ENCODE assay signal across 8 cellular contexts in genomic region chr9:90142580-90142979, GRCh38.
DNase-seq lines count a peak whose midpoint lies in the region; ATAC-seq and TF ChIP-seq lines count a peak whose summit lies in the region.

No MANE protein-coding gene starts in this region.

- H3K27ac ChIP-seq in IMR-90 (ENCODE audit: insufficient read depth, low read length) = no peak overlapping the region
- no peak overlapping the region for H3K27ac ChIP-seq in OCI-LY7 (ENCODE audit: low read depth, low read length, poor library complexity, severe bottlenecking)

- no peaks in the 10 kb centered on the region for H3K36me3 Mint-ChIP-seq in activated naive CD4-positive, alpha-beta T cell treated with anti-CD3 and anti-CD28 coated beads for 36 hours (ENCODE audit: low read depth)

- H3K9me3 ChIP-seq in IMR-90 (ENCODE audit: control insufficient read depth, insufficient read depth, low read length) (no peaks in the 10 kb centered on the region), OCI-LY7 (ENCODE audit: low read length) (no peaks in the 10 kb centered on the region)

- peaks cover 2% of the 10 kb centered on the region for H3K4me1 Mint-ChIP-seq in activated naive CD4-positive, alpha-beta T cell treated with anti-CD3 and anti-CD28 coated beads for 36 hours (ENCODE audit: low read depth)

- no CpG with 5 or more reads among the region's 5 CpGs for WGBS in IMR-90 (ENCODE audit: extremely low coverage in 2 of 2, insufficient read length in 1 of 2), 2 experiments

- no peak overlapping the region for H2AK5ac ChIP-seq in IMR-90 (ENCODE audit: low read depth, low read length)

- CTCF ChIA-PET in IMR-90 (lab: Yijun Ruan, JAX) (interaction anchor here (0.8 to 1.8 kb wide), 3 partner anchors 22 to 728 kb away, joined by 3 to 5 read pairs (median 4); no protein-coding TSS in a partner anchor), OCI-LY7 (lab: Charles Lee; ENCODE audit: unreplicated experiment) (no interaction called here)
- CTCF ChIA-PET in activated naive CD4-positive, alpha-beta T cell treated with anti-CD3 and anti-CD28 coated beads for 36 hours (lab: Charles Lee) = interaction anchor here (0.6 to 1.7 kb wide), 6 partner anchors 7 to 262 kb away, joined by 3 to 4 read pairs (median 4); no protein-coding TSS in a partner anchor

- peaks cover 2% of the 10 kb centered on the region; the same call in 1 of the 2 replicates for H3K27me3 ChIP-seq in IMR-90 (ENCODE audit: control insufficient read depth, insufficient read depth, low read length)

- no peak overlapping the region for H2AK9ac ChIP-seq in IMR-90 (replicated peaks; ENCODE audit: low read depth, low read length, poor library complexity)

- ATAC-seq in IMR-90 (ENCODE audit: low read depth) = no peak
- no peak for ATAC-seq in HG03175 (IDR thresholded peaks at IDR 0.05; ENCODE audit: unreplicated experiment)
- ATAC-seq in HG02763 (IDR thresholded peaks at IDR 0.05; ENCODE audit: unreplicated experiment) = no peak

- dilution Hi-C loops in IMR-90 (cut with HindIII; ENCODE audit: low sequenced_read_pairs, unreplicated experiment) = no loop called here

- no peaks in the 10 kb centered on the region for H4K20me1 ChIP-seq in IMR-90 (ENCODE audit: insufficient read depth, low read length)
- no peaks in the 10 kb centered on the region for H4K20me1 ChIP-seq in OCI-LY7 (ENCODE audit: insufficient read depth, low read length)

- H2BK5ac ChIP-seq in IMR-90 (ENCODE audit: low read depth, low read length, poor library complexity, severe bottlenecking) = no peak overlapping the region

- H3K4me2 ChIP-seq in IMR-90 (ENCODE audit: low read depth, low read length) = no peak overlapping the region
- no peak overlapping the region for H3K4me2 ChIP-seq in OCI-LY7 (ENCODE audit: low read length)

- H3K56ac ChIP-seq in IMR-90 (ENCODE audit: extremely low read depth, insufficient read depth, low read length) = no peak overlapping the region

- TF ChIP-seq CTCF in IMR-90 (conservative IDR thresholded peaks at IDR 0.05; ENCODE audit: low read depth, low read length) = peak; percentile 52
- peak; percentile 90 for TF ChIP-seq CTCF in OCI-LY7 (conservative IDR thresholded peaks at IDR 0.05; ENCODE audit: low read length)

- no peaks in the 10 kb centered on the region for H3K79me1 ChIP-seq in IMR-90 (ENCODE audit: low read depth in 1 of 2, low read length in 2 of 2)

- no peak overlapping the region for H3K14ac ChIP-seq in IMR-90 (replicated peaks; ENCODE audit: low read depth, low read length)

- H4K5ac ChIP-seq in IMR-90 (ENCODE audit: low read depth, low read length) = no peak overlapping the region

- TF ChIP-seq RAD21 in IMR-90 (IDR thresholded peaks at IDR 0.05; ENCODE audit: low read length) = peak; percentile 20

- no peaks in the 10 kb centered on the region for H3K9me1 ChIP-seq in IMR-90 (ENCODE audit: insufficient read depth, low read length)

- H3K9me3 Mint-ChIP-seq in activated naive CD4-positive, alpha-beta T cell treated with anti-CD3 and anti-CD28 coated beads for 36 hours = no peaks in the 10 kb centered on the region

- no peaks in the 10 kb centered on the region for H3K9me2 ChIP-seq in OCI-LY7 (ENCODE audit: insufficient read depth, low read length)

- H3K27ac Mint-ChIP-seq in activated naive CD4-positive, alpha-beta T cell treated with anti-CD3 and anti-CD28 coated beads for 36 hours = no peak overlapping the region

- H3K18ac ChIP-seq in IMR-90 (ENCODE audit: low read depth, low read length) = no peak overlapping the region

- no peak overlapping the region for H3K4ac ChIP-seq in IMR-90 (ENCODE audit: low read depth, low read length)

- H3K23ac ChIP-seq in IMR-90 (ENCODE audit: low read depth, low read length) = no peak overlapping the region

- POLR2A ChIA-PET in IMR-90 (lab: Charles Lee; ENCODE audit: unreplicated experiment) = no interaction called here
- POLR2A ChIA-PET in OCI-LY7 (lab: Charles Lee) = interaction anchor here (0.8 kb wide), 1 partner anchor 95 kb away, joined by 3 read pairs; no protein-coding TSS in a partner anchor

- no peak overlapping the region for H3K4me3 Mint-ChIP-seq in activated naive CD4-positive, alpha-beta T cell treated with anti-CD3 and anti-CD28 coated beads for 36 hours

- peaks cover 7% of the 10 kb centered on the region for H3K27me3 Mint-ChIP-seq in activated naive CD4-positive, alpha-beta T cell treated with anti-CD3 and anti-CD28 coated beads for 36 hours (ENCODE audit: low read depth)

- intact Hi-C loops in IMR-90 (cut with micrococcal nuclease) (loop anchor here (5.0 kb wide), 1 partner anchor 615 kb away; no protein-coding TSS in a partner anchor), OCI-LY7 (cut with micrococcal nuclease; ENCODE audit: unreplicated experiment) (loop anchor here (1.0 to 10.0 kb wide), 2 partner anchors 77 to 612 kb away; no protein-coding TSS in a partner anchor)
- intact Hi-C loops in activated naive CD4-positive, alpha-beta T cell treated with anti-CD3 and anti-CD28 coated beads for 36 hours (cut with micrococcal nuclease) = loop anchor here (1.0 to 5.0 kb wide), 3 partner anchors 76 to 730 kb away; no protein-coding TSS in a partner anchor

- BruUV-seq in IMR-90 (replicated peaks; lab: Mats Ljungman, UMichigan) (no TSS peak), OCI-LY7 (replicated peaks; lab: Mats Ljungman, UMichigan) (no TSS peak)

- no peak overlapping the region for H2BK120ac ChIP-seq in IMR-90 (ENCODE audit: low read depth, low read length)

- H3K36me3 ChIP-seq in IMR-90 (ENCODE audit: control insufficient read depth, insufficient read depth, low read length) (no peaks in the 10 kb centered on the region), OCI-LY7 (ENCODE audit: insufficient read depth, low read length) (no peaks in the 10 kb centered on the region)

- H4K91ac ChIP-seq in IMR-90 (ENCODE audit: insufficient read depth, low read depth, low read length) = no peak overlapping the region

- H3K4me1 ChIP-seq in IMR-90 (ENCODE audit: control insufficient read depth, insufficient read depth, low read length) (no peaks in the 10 kb centered on the region), OCI-LY7 (ENCODE audit: insufficient read depth, low read length, poor library complexity, severe bottlenecking) (no peaks in the 10 kb centered on the region)

- no peaks in the 10 kb centered on the region for H3K79me2 ChIP-seq in OCI-LY7 (ENCODE audit: insufficient read depth, low read depth, low read length)

- no peak for TF ChIP-seq POLR2A in IMR-90 (IDR thresholded peaks at IDR 0.05; ENCODE audit: low read depth, low read length)

- H2AFZ ChIP-seq in IMR-90 (replicated peaks; ENCODE audit: low read length, poor library complexity) (no peak overlapping the region), OCI-LY7 (ENCODE audit: low read length) (no peak overlapping the region)

- no peak overlapping the region for H3K9ac ChIP-seq in IMR-90 (ENCODE audit: low read depth, low read length)

- no peak overlapping the region for H4K8ac ChIP-seq in IMR-90 (ENCODE audit: low read depth in 2 of 2, low read length in 2 of 2)

- H2BK20ac ChIP-seq in IMR-90 (ENCODE audit: low read depth, low read length) = no peak overlapping the region

- in situ Hi-C loops in Caki2 (cut with HindIII; ENCODE audit: low pct_unique_long_range_greater_than_20kb, low sequenced_read_pairs) (no loop called here), IMR-90 (cut with MboI; ENCODE audit: low sequenced_read_pairs) (loop anchor here (5.0 kb wide), 1 partner anchor 730 kb away; no protein-coding TSS in a partner anchor)

- H3K4me3 ChIP-seq in IMR-90 (ENCODE audit: insufficient read depth, low read depth, low read length) = no peak overlapping the region
- no peak overlapping the region for H3K4me3 ChIP-seq in OCI-LY7 (ENCODE audit: low read depth, low read length, poor library complexity, severe bottlenecking)

- no peak overlapping the region for H2BK15ac ChIP-seq in IMR-90 (ENCODE audit: low read depth, low read length)

- peak; percentile 26 for DNase-seq in Caki2 (ENCODE audit: low read depth)
- DNase-seq in IMR-90 = peak; percentile 25
- DNase-seq in OCI-LY7 (ENCODE audit: low spot score) = peak; percentile 59
- DNase-seq in activated naive CD4-positive, alpha-beta T cell treated with anti-CD3 and anti-CD28 coated beads for 36 hours = peak; percentile 77
- DNase-seq in iPS-NIHi7 (ENCODE audit: extremely low spot score) = peak; percentile 31
- peak; percentile 31 for DNase-seq in stimulated activated CD4-positive, alpha-beta T cell treated with anti-CD3 and anti-CD28 coated beads, Interleukin-1b, Interleukin-23, amount 100 ng/mL, for 48 hours

TF ChIP-seq in IMR-90, 13 proteins besides CTCF, POLR2A, EP300 and RAD21:
- no peak for TF ChIP-seq CHD1 (IDR thresholded peaks at IDR 0.05; ENCODE audit: low read depth, low read length)
- peak; percentile 34; the same call in 1 of the 2 replicates for TF ChIP-seq SMC3 (IDR thresholded peaks at IDR 0.05; ENCODE audit: low read depth, low read length)

Comparison
In these comparisons a context has a peak if more than half of its experiments do, and no peak if none do; other contexts are left out.
1. DNase-seq: peak in every context shown above with its lines; median percentile 77 in activated naive CD4-positive, alpha-beta T cell treated with anti-CD3 and anti-CD28 coated beads for 36 hours; 59 in OCI-LY7; 31 in iPS-NIHi7; 31 in stimulated activated CD4-positive, alpha-beta T cell treated with anti-CD3 and anti-CD28 coated beads, Interleukin-1b, Interleukin-23, amount 100 ng/mL, for 48 hours; 26 in Caki2; 25 in IMR-90.